ENCODE assay signal across 1 cellular context in the genomic region with DNA sequence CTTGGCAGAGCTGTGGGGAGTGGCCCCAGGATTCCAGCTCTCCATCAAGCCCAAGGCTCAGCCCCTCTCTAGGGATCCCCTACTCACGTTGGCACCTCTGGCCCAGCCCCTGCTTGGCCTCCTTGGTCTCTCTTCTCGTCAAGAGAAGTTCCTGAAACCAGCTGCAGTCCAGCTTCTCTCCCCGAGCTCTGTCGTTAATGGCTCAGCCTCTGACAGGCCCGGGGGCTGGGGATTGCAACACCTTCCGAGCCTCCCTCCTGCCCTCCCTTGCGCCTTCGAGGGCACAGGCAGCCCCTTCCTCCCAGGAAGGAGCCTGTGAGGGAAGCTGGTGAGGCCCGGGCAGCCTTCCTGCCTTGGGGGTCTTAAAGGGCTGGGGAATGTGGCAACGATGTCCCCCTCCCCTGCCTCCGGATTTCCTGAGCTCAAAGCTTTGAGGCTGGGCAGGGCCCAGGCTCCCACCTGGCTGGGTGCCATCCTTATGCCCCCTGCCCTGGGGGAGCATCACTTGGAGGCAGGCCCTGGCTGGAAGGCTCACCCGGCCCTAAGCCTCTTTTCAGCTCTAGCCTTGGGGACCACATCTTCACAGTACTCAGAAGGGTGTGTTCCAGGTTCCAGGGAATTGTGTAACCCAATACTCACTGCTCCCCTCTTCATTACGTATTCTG.
TF ChIP-seq lines count a peak whose summit lies in the region.

Gene CSF3R, minus strand, starts transcription at position 190 of the 665 bp plus-strand sequence. CDS start 3,417 bp downstream, outside the sequence.

TF ChIP-seq in HepG2, 621 proteins besides CTCF, POLR2A, EP300 and RAD21 (continued from another document and continues in another):
- TF ChIP-seq HMGXB3 (CRISPR knock-in tag; IDR thresholded peaks at IDR 0.05; ENCODE audit: borderline replicate concordance) (no peak), POLR2AphosphoS5 (IDR thresholded peaks at IDR 0.05; ENCODE audit: low read depth, low read length) (0 out of 2 replicates have a peak, but pooled peaks have one; percentile 24), NRL (CRISPR knock-in tag; IDR thresholded peaks at IDR 0.05; ENCODE audit: borderline replicate concordance) (peak; percentile 29; the same call in 1 of the 2 replicates), GZF1 (CRISPR knock-in tag; IDR thresholded peaks at IDR 0.05) (no peak), ZFP1 (CRISPR knock-in tag; IDR thresholded peaks at IDR 0.05) (no peak), BATF2 (CRISPR knock-in tag; IDR thresholded peaks at IDR 0.05) (no peak), ZNF597 (CRISPR knock-in tag; IDR thresholded peaks at IDR 0.05) (no peak), ZNF724P (CRISPR knock-in tag; IDR thresholded peaks at IDR 0.05; ENCODE audit: borderline replicate concordance) (peak; percentile 48; the same call in 1 of the 2 replicates), THAP7 (CRISPR knock-in tag; IDR thresholded peaks at IDR 0.05) (no peak), ZNF317 (CRISPR knock-in tag; IDR thresholded peaks at IDR 0.05) (0 out of 2 replicates have a peak, but pooled peaks have one; percentile 10), RCOR2 (CRISPR knock-in tag; IDR thresholded peaks at IDR 0.05) (no peak), ZNF230 (CRISPR knock-in tag; IDR thresholded peaks at IDR 0.05) (0 out of 2 replicates have a peak, but pooled peaks have one; percentile 18), POLR2G (IDR thresholded peaks at IDR 0.05; ENCODE audit: low read depth, low read length) (no peak), ZNF121 (CRISPR knock-in tag; IDR thresholded peaks at IDR 0.05) (no peak), POLR2AphosphoS2 (IDR thresholded peaks at IDR 0.05; ENCODE audit: low read depth, low read length) (no peak), KLF11 (CRISPR knock-in tag; IDR thresholded peaks at IDR 0.05) (no peak), MLLT10 (CRISPR knock-in tag; IDR thresholded peaks at IDR 0.05) (no peak), IRF2 (CRISPR knock-in tag; IDR thresholded peaks at IDR 0.05) (no peak), MED1 (CRISPR knock-in tag; IDR thresholded peaks at IDR 0.05) (no peak), ZNF138 (CRISPR knock-in tag; IDR thresholded peaks at IDR 0.05; ENCODE audit: low read depth) (no peak), KDM5B (CRISPR knock-in tag; IDR thresholded peaks at IDR 0.05; ENCODE audit: borderline replicate concordance) (no peak; the same call in 1 of the 2 replicates), SPEN (CRISPR knock-in tag; IDR thresholded peaks at IDR 0.05; ENCODE audit: low read depth) (no peak), MTA1 (CRISPR knock-in tag; IDR thresholded peaks at IDR 0.05; ENCODE audit: borderline replicate concordance) (peak; percentile 48; the same call in 1 of the 2 replicates), ZFP36L1 (CRISPR knock-in tag; IDR thresholded peaks at IDR 0.05) (no peak), THYN1 (CRISPR knock-in tag; IDR thresholded peaks at IDR 0.05; ENCODE audit: borderline replicate concordance, low read depth) (no peak), ZNF33B (CRISPR knock-in tag; IDR thresholded peaks at IDR 0.05) (no peak), PRPF4 (IDR thresholded peaks at IDR 0.05; ENCODE audit: low read depth, low read length, poor library complexity, severe bottlenecking) (no peak), SALL2 (CRISPR knock-in tag; IDR thresholded peaks at IDR 0.05) (no peak), DNMT3B (CRISPR knock-in tag; conservative IDR thresholded peaks at IDR 0.05) (no peak), ZNF674 (CRISPR knock-in tag; IDR thresholded peaks at IDR 0.05; ENCODE audit: low read depth) (no peak), MYNN (CRISPR knock-in tag; IDR thresholded peaks at IDR 0.05; ENCODE audit: low read depth) (no peak), NFYC (CRISPR knock-in tag; IDR thresholded peaks at IDR 0.05) (no peak), TBP (CRISPR knock-in tag; IDR thresholded peaks at IDR 0.05) (no peak), PPARG (CRISPR knock-in tag; conservative IDR thresholded peaks at IDR 0.05) (no peak), ZBTB7A (CRISPR knock-in tag; IDR thresholded peaks at IDR 0.05) (peak; percentile 61; the same call in 1 of the 2 replicates), ZNF619 (CRISPR knock-in tag; IDR thresholded peaks at IDR 0.05) (no peak), MXD4 (CRISPR knock-in tag; IDR thresholded peaks at IDR 0.05) (0 out of 2 replicates have a peak, but pooled peaks have one; percentile 60), ARNTL (CRISPR knock-in tag; IDR thresholded peaks at IDR 0.05) (peak; percentile 30; the same call in 1 of the 2 replicates), TBX2 (CRISPR knock-in tag; IDR thresholded peaks at IDR 0.05; ENCODE audit: borderline replicate concordance) (peak; percentile 67; the same call in 1 of the 2 replicates), MATR3 (CRISPR knock-in tag; IDR thresholded peaks at IDR 0.05) (no peak), MTA3 (CRISPR knock-in tag; IDR thresholded peaks at IDR 0.05) (no peak), ERF (CRISPR knock-in tag; IDR thresholded peaks at IDR 0.05) (no peak), CENPT (CRISPR knock-in tag; IDR thresholded peaks at IDR 0.05; ENCODE audit: low read depth) (no peak), PHF20 (CRISPR knock-in tag; IDR thresholded peaks at IDR 0.05) (no peak), ETV6 (CRISPR knock-in tag; conservative IDR thresholded peaks at IDR 0.05) (0 out of 2 replicates have a peak, but pooled peaks have one; percentile 2), MAZ (IDR thresholded peaks at IDR 0.05; ENCODE audit: borderline replicate concordance, low read depth, low read length) (no peak), MAZ (CRISPR knock-in tag; IDR thresholded peaks at IDR 0.05; ENCODE audit: low read depth) (no peak)
- TF ChIP-seq, protein P1, sequence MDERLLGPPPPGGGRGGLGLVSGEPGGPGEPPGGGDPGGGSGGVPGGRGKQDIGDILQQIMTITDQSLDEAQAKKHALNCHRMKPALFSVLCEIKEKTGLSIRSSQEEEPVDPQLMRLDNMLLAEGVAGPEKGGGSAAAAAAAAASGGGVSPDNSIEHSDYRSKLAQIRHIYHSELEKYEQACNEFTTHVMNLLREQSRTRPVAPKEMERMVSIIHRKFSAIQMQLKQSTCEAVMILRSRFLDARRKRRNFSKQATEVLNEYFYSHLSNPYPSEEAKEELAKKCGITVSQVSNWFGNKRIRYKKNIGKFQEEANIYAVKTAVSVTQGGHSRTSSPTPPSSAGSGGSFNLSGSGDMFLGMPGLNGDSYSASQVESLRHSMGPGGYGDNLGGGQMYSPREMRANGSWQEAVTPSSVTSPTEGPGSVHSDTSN (CRISPR knock-in tag; IDR thresholded peaks at IDR 0.05): no peak
- TF ChIP-seq, protein P2, sequence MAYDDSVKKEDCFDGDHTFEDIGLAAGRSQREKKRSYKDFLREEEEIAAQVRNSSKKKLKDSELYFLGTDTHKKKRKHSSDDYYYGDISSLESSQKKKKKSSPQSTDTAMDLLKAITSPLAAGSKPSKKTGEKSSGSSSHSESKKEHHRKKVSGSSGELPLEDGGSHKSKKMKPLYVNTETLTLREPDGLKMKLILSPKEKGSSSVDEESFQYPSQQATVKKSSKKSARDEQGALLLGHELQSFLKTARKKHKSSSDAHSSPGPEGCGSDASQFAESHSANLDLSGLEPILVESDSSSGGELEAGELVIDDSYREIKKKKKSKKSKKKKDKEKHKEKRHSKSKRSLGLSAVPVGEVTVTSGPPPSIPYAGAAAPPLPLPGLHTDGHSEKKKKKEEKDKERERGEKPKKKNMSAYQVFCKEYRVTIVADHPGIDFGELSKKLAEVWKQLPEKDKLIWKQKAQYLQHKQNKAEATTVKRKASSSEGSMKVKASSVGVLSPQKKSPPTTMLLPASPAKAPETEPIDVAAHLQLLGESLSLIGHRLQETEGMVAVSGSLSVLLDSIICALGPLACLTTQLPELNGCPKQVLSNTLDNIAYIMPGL (CRISPR knock-in tag; IDR thresholded peaks at IDR 0.05; ENCODE audit: borderline replicate concordance in 1 of 2, low read depth in 1 of 2): no peak; a peak in 2 of 4 replicates
- TF ChIP-seq, protein P3, sequence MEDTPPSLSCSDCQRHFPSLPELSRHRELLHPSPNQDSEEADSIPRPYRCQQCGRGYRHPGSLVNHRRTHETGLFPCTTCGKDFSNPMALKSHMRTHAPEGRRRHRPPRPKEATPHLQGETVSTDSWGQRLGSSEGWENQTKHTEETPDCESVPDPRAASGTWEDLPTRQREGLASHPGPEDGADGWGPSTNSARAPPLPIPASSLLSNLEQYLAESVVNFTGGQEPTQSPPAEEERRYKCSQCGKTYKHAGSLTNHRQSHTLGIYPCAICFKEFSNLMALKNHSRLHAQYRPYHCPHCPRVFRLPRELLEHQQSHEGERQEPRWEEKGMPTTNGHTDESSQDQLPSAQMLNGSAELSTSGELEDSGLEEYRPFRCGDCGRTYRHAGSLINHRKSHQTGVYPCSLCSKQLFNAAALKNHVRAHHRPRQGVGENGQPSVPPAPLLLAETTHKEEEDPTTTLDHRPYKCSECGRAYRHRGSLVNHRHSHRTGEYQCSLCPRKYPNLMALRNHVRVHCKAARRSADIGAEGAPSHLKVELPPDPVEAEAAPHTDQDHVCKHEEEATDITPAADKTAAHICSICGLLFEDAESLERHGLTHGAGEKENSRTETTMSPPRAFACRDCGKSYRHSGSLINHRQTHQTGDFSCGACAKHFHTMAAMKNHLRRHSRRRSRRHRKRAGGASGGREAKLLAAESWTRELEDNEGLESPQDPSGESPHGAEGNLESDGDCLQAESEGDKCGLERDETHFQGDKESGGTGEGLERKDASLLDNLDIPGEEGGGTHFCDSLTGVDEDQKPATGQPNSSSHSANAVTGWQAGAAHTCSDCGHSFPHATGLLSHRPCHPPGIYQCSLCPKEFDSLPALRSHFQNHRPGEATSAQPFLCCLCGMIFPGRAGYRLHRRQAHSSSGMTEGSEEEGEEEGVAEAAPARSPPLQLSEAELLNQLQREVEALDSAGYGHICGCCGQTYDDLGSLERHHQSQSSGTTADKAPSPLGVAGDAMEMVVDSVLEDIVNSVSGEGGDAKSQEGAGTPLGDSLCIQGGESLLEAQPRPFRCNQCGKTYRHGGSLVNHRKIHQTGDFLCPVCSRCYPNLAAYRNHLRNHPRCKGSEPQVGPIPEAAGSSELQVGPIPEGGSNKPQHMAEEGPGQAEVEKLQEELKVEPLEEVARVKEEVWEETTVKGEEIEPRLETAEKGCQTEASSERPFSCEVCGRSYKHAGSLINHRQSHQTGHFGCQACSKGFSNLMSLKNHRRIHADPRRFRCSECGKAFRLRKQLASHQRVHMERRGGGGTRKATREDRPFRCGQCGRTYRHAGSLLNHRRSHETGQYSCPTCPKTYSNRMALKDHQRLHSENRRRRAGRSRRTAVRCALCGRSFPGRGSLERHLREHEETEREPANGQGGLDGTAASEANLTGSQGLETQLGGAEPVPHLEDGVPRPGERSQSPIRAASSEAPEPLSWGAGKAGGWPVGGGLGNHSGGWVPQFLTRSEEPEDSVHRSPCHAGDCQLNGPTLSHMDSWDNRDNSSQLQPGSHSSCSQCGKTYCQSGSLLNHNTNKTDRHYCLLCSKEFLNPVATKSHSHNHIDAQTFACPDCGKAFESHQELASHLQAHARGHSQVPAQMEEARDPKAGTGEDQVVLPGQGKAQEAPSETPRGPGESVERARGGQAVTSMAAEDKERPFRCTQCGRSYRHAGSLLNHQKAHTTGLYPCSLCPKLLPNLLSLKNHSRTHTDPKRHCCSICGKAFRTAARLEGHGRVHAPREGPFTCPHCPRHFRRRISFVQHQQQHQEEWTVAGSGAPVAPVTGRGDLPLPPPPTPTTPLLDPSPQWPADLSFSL (CRISPR knock-in tag; IDR thresholded peaks at IDR 0.05): no peak
